15 cellular contexts compared by ENCODE assay signal in genomic region chr2:15756882-15757819, GRCh38.
DNase-seq lines count a peak whose midpoint lies in the region; ATAC-seq, FAIRE-seq and TF ChIP-seq lines count a peak whose summit lies in the region.
"Had no signal": no experiment of that assay in that cellular context is flagged by ENCODE, and none has a peak within 500 bp of the region (broad histone marks: within the 10 kb centered on the region; RNA-seq: fewer than 3 reads in every experiment).

No MANE protein-coding gene starts in this region.

- no peaks in the 10 kb centered on the region for H3K4me1 Mint-ChIP-seq in activated CD8-positive, alpha-beta T cell treated with anti-CD3 and anti-CD28 coated beads for 36 hours (ENCODE audit: low read depth)
- H3K4me1 Mint-ChIP-seq: GM23338 had no signal

- TF ChIP-seq RAD21 in H1 (IDR thresholded peaks at IDR 0.05 in 1 of 2, conservative IDR thresholded peaks at IDR 0.05 in 1 of 2; ENCODE audit: low read depth in 2 of 2, low read length in 2 of 2) = no peak

- no peak overlapping the region for H3K23ac ChIP-seq in H1 (ENCODE audit: insufficient read length)
- H3K23ac ChIP-seq in trophoblast cell (ENCODE audit: low read length) = no peak overlapping the region

- intact Hi-C loops in activated CD8-positive, alpha-beta T cell treated with anti-CD3 and anti-CD28 coated beads for 36 hours (cut with micrococcal nuclease) = no loop called here

- H2BK120ac ChIP-seq in H1 (replicated peaks; ENCODE audit: low read depth, low read length) (no peak overlapping the region), trophoblast cell (ENCODE audit: insufficient read depth, low read length, poor library complexity) (no peak overlapping the region)

- no peak overlapping the region for H2AK5ac ChIP-seq in H1 (ENCODE audit: low read depth, low read length)
- no peak overlapping the region for H2AK5ac ChIP-seq in trophoblast cell (ENCODE audit: low read length)

- H3K27me3 Mint-ChIP-seq in activated CD8-positive, alpha-beta T cell treated with anti-CD3 and anti-CD28 coated beads for 36 hours = peaks cover 1% of the 10 kb centered on the region

- H3K56ac ChIP-seq in H1 (replicated peaks; ENCODE audit: insufficient read length, low read depth, low read length) = no peak overlapping the region

- no peaks in the 10 kb centered on the region for H3K36me3 Mint-ChIP-seq in activated CD8-positive, alpha-beta T cell treated with anti-CD3 and anti-CD28 coated beads for 36 hours (ENCODE audit: low read depth)
- H3K36me3 Mint-ChIP-seq: CD8-positive, alpha-beta T cell had no signal

- WGBS in H1 (ENCODE audit: extremely low coverage in 1 of 2, insufficient coverage in 1 of 2, insufficient read length in 1 of 2, insufficient replicate concordance in 2 of 2, low coverage in 1 of 2, low lambda C conversion rate in 2 of 2, missing lambda C conversion rate in 1 of 2), 2 experiments = 87% methylated on average over 10 of the region's 10 CpGs; no CpG with 5 or more reads in 1 of the 2 experiments
- no CpG with 5 or more reads among the region's 10 CpGs for WGBS in trophoblast cell (ENCODE audit: extremely low coverage, insufficient coverage, insufficient read length)

- H4K20me1 ChIP-seq in H1 (replicated peaks in 1 of 2; ENCODE audit: control insufficient read depth in 1 of 2, insufficient read depth in 2 of 2, low read length in 2 of 2) = no peaks in the 10 kb centered on the region
- H4K20me1 ChIP-seq: BLaER1 treated with 17β-estradiol and CSF1 and Interleukin-3, amounts not matched to agents 10 nM and 100 nM had no signal

- no peak for TF ChIP-seq CTCF in H1 (IDR thresholded peaks at IDR 0.05; ENCODE audit: control extremely low read depth in 1 of 3, insufficient read depth in 1 of 3, low read depth in 1 of 3, low read length in 3 of 3)
- no peak for TF ChIP-seq CTCF in activated CD8-positive, alpha-beta T cell treated with anti-CD3 and anti-CD28 coated beads for 36 hours (IDR thresholded peaks at IDR 0.05)

- peaks cover 0 to 3% (median 0%) of the 10 kb centered on the region in 4 experiments; a peak in 1 of 7 replicates for H3K4me1 ChIP-seq in H1 (replicated peaks in 1 of 4; ENCODE audit: control insufficient read depth in 3 of 4, insufficient read depth in 4 of 4, low read length in 3 of 4)
- peaks cover 1 to 11% of the 10 kb centered on the region in 2 experiments for H3K4me1 ChIP-seq in trophoblast cell (ENCODE audit: control insufficient read depth in 1 of 2, insufficient read depth in 2 of 2, low read length in 2 of 2)
- H3K4me1 ChIP-seq: BLaER1 treated with 17β-estradiol and CSF1 and Interleukin-3, amounts not matched to agents 10 nM and 100 nM had no signal

- H2BK5ac ChIP-seq in H1 (ENCODE audit: low read depth, low read length) (no peak overlapping the region), trophoblast cell (ENCODE audit: low read depth, low read length, poor library complexity) (no peak overlapping the region)

- H3K79me2 ChIP-seq in H1 (ENCODE audit: control insufficient read depth in 1 of 2, insufficient read depth in 2 of 2, low read length in 2 of 2) = no peaks in the 10 kb centered on the region
- H3K79me2 ChIP-seq in trophoblast cell (ENCODE audit: control insufficient read depth, insufficient read depth, low read length, poor library complexity) = peaks cover 2% of the 10 kb centered on the region

- no peaks in the 10 kb centered on the region for H3K23me2 ChIP-seq in H1 (ENCODE audit: low read depth, low read length)

- H2BK20ac ChIP-seq in H1 (ENCODE audit: low read length) = no peak overlapping the region

- H3K18ac ChIP-seq in H1 (ENCODE audit: extremely low read depth, low read length) = no peak overlapping the region
- H3K18ac ChIP-seq in trophoblast cell (ENCODE audit: low read length) = no peak overlapping the region

- no peaks in the 10 kb centered on the region; a peak in 1 of 7 replicates for H3K27me3 ChIP-seq in H1 (replicated peaks in 1 of 4; ENCODE audit: control insufficient read depth in 3 of 4, extremely low read depth in 1 of 4, insufficient read depth in 3 of 4, low read length in 3 of 4)
- H3K27me3 ChIP-seq in trophoblast cell (ENCODE audit: insufficient read depth, low read length) = no peaks in the 10 kb centered on the region
- H3K27me3 ChIP-seq: BLaER1 treated with 17β-estradiol and CSF1 and Interleukin-3, amounts not matched to agents 10 nM and 100 nM had no signal

- FAIRE-seq in H1 (lab: Jason Lieb, UNC) = no peak
- FAIRE-seq: GM12891 had no signal

- TF ChIP-seq POLR2A in H1 (IDR thresholded peaks at IDR 0.05; ENCODE audit: control extremely low read depth in 1 of 2, low read depth in 2 of 2, low read length in 2 of 2) = no peak

- H2BK15ac ChIP-seq in H1 (ENCODE audit: low read length) = no peak overlapping the region

- peak; percentile 10 for DNase-seq in activated CD8-positive, alpha-beta memory T cell treated with anti-CD3 and anti-CD28 coated beads, Interleukin-2, amount 50 U/mL, for 48 hours
- DNase-seq in activated CD8-positive, alpha-beta memory T cell treated with anti-CD3 and anti-CD28 coated beads for 24 hours = no peak
- peak in 1 of 2 experiments; percentile 30 for DNase-seq in H1 (ENCODE audit: low read depth in 1 of 2, low spot score in 2 of 2)
- DNase-seq in trophoblast cell = peak; percentile 65 to 81
- no peak for DNase-seq in activated CD8-positive, alpha-beta T cell treated with anti-CD3 and anti-CD28 coated beads for 36 hours
- no peak for DNase-seq in NCI-H2227 treated with DMSO at 0.1 percent for 48 hours (lab: John Stamatoyannopoulos, UW)
- DNase-seq: 8988T; Calu3; CD8-positive, alpha-beta T cell; DMS79 treated with DMSO at 0.1 percent for 48 hours; H7 had no signal

- POLR2A ChIA-PET in H1 (lab: Charles Lee; ENCODE audit: partially characterized antibody) = no interaction called here
- POLR2A ChIA-PET in activated CD8-positive, alpha-beta T cell treated with anti-CD3 and anti-CD28 coated beads for 36 hours (lab: Charles Lee) = no interaction called here

- no peak overlapping the region for H2AFZ ChIP-seq in H1 (ENCODE audit: low read length)
- H2AFZ ChIP-seq in trophoblast cell (ENCODE audit: insufficient read depth, low read length, poor library complexity) = no peak overlapping the region
- H2AFZ ChIP-seq: GM23338 had no signal

- H3K9ac ChIP-seq in H1 (replicated peaks in 1 of 4; ENCODE audit: extremely low read depth in 1 of 4, low read depth in 3 of 4, low read length in 3 of 4) = no peak overlapping the region
- no peak overlapping the region for H3K9ac ChIP-seq in trophoblast cell (ENCODE audit: low read length)
- H3K9ac ChIP-seq: BLaER1 treated with 17β-estradiol and CSF1 and Interleukin-3, amounts not matched to agents 10 nM and 100 nM had no signal

- H4K12ac ChIP-seq in trophoblast cell (ENCODE audit: low read depth, low read length) = no peak overlapping the region

- H3K4me3 Mint-ChIP-seq in activated CD8-positive, alpha-beta T cell treated with anti-CD3 and anti-CD28 coated beads for 36 hours = no peak overlapping the region
- H3K4me3 Mint-ChIP-seq: CD8-positive, alpha-beta T cell; GM23338 had no signal

- H3K14ac ChIP-seq in H1 (ENCODE audit: insufficient read length) = no peak overlapping the region
- no peak overlapping the region for H3K14ac ChIP-seq in trophoblast cell (ENCODE audit: low read length)

- TF ChIP-seq EP300 in H1 (IDR thresholded peaks at IDR 0.05; ENCODE audit: borderline replicate concordance in 1 of 2, low read depth in 2 of 2, low read length in 2 of 2) = no peak

- H3K27ac Mint-ChIP-seq in activated CD8-positive, alpha-beta T cell treated with anti-CD3 and anti-CD28 coated beads for 36 hours = no peak overlapping the region
- H3K27ac Mint-ChIP-seq: CD8-positive, alpha-beta T cell; GM23338 had no signal

- no peak overlapping the region for H4K91ac ChIP-seq in H1 (replicated peaks; ENCODE audit: insufficient read length, low read length)
- H4K91ac ChIP-seq in trophoblast cell (ENCODE audit: low read depth, low read length) = no peak overlapping the region

- no peak overlapping the region for H4K5ac ChIP-seq in H1 (ENCODE audit: insufficient read length, low read depth, low read length)

- no peaks in the 10 kb centered on the region for H3K9me3 Mint-ChIP-seq in activated CD8-positive, alpha-beta T cell treated with anti-CD3 and anti-CD28 coated beads for 36 hours

- no peak overlapping the region for H3K4me2 ChIP-seq in H1 (ENCODE audit: insufficient read depth in 1 of 2, low read depth in 2 of 2, low read length in 2 of 2)
- H3K4me2 ChIP-seq in trophoblast cell (ENCODE audit: low read length) = no peak overlapping the region
- H3K4me2 ChIP-seq: BLaER1 treated with 17β-estradiol and CSF1 and Interleukin-3, amounts not matched to agents 10 nM and 100 nM; GM23338 had no signal

- peaks cover 3% of the 10 kb centered on the region in 2 experiments; a peak in 1 of 4 replicates for H3K9me3 ChIP-seq in H1 (ENCODE audit: insufficient read depth in 2 of 2, low read depth in 1 of 2, low read length in 1 of 2)
- peaks cover 3% of the 10 kb centered on the region for H3K9me3 ChIP-seq in trophoblast cell (ENCODE audit: insufficient read depth, low read depth, low read length)

- H3K4ac ChIP-seq in H1 (replicated peaks; ENCODE audit: insufficient read length, low read depth, low read length) = no peak overlapping the region
- no peak overlapping the region for H3K4ac ChIP-seq in trophoblast cell (ENCODE audit: low read depth, low read length)

- H3K27ac ChIP-seq in H1 (ENCODE audit: low read depth, low read length) (no peak overlapping the region), trophoblast cell (ENCODE audit: low read depth, low read length) (no peak overlapping the region)
- H3K27ac ChIP-seq: BLaER1 treated with 17β-estradiol and CSF1 and Interleukin-3, amounts not matched to agents 10 nM and 100 nM had no signal

- H4K8ac ChIP-seq in H1 (ENCODE audit: extremely low read depth, insufficient read depth, low read length) = no peak overlapping the region
- H4K8ac ChIP-seq in trophoblast cell (ENCODE audit: low read depth, low read length) = no peak overlapping the region

- H3K4me3 ChIP-seq in H1 (ENCODE audit: extremely low read depth in 1 of 4, insufficient read depth in 2 of 4, low read depth in 3 of 4, low read length in 4 of 4) = no peak overlapping the region
- H3K4me3 ChIP-seq in trophoblast cell (ENCODE audit: low read depth, low read length) = no peak overlapping the region
- H3K4me3 ChIP-seq: BLaER1 treated with 17β-estradiol and CSF1 and Interleukin-3, amounts not matched to agents 10 nM and 100 nM; GM23338 had no signal

- H3K36me3 ChIP-seq in H1 (ENCODE audit: control insufficient read depth in 2 of 4, insufficient read depth in 4 of 4, low read length in 3 of 4) (no peaks in the 10 kb centered on the region), trophoblast cell (ENCODE audit: control insufficient read depth in 1 of 2, insufficient read depth in 2 of 2, low read length in 2 of 2) (peaks cover 0 to 1% of the 10 kb centered on the region in 2 experiments)
- H3K36me3 ChIP-seq: BLaER1 treated with 17β-estradiol and CSF1 and Interleukin-3, amounts not matched to agents 10 nM and 100 nM had no signal

- no peak for ATAC-seq in activated CD8-positive, alpha-beta T cell treated with anti-CD3 and anti-CD28 coated beads for 36 hours
- ATAC-seq in GM19324 (IDR thresholded peaks at IDR 0.05; ENCODE audit: low FRiP score, unreplicated experiment) = no peak
- ATAC-seq: CD8-positive, alpha-beta T cell; GM23338 had no signal

- H2BK12ac ChIP-seq in H1 (ENCODE audit: low read depth, low read length) = no peak overlapping the region
- no peak overlapping the region for H2BK12ac ChIP-seq in trophoblast cell (ENCODE audit: low read length)

- CTCF ChIA-PET in H1 (lab: Charles Lee; ENCODE audit: partially characterized antibody) = interaction anchor here (0.9 to 2.0 kb wide), 5 partner anchors 9 to 91 kb away, joined by 3 to 6 read pairs (median 4); no protein-coding TSS in a partner anchor
- CTCF ChIA-PET in activated CD8-positive, alpha-beta T cell treated with anti-CD3 and anti-CD28 coated beads for 36 hours (lab: Charles Lee) = no interaction called here

- H3K79me1 ChIP-seq in H1 (ENCODE audit: low read depth, low read length) (no peaks in the 10 kb centered on the region), trophoblast cell (ENCODE audit: low read length) (peaks cover 16% of the 10 kb centered on the region)

Comparison
In these comparisons a context has a peak if more than half of its experiments do, and no peak if none do; other contexts are left out.
1. DNase-seq: peak in activated CD8-positive, alpha-beta memory T cell treated with anti-CD3 and anti-CD28 coated beads, Interleukin-2, amount 50 U/mL, for 48 hours (single experiment) and trophoblast cell (2 of 2); none in activated CD8-positive, alpha-beta memory T cell treated with anti-CD3 and anti-CD28 coated beads for 24 hours (single experiment), activated CD8-positive, alpha-beta T cell treated with anti-CD3 and anti-CD28 coated beads for 36 hours (single experiment) and NCI-H2227 treated with DMSO at 0.1 percent for 48 hours (single experiment).